ENCODE assay signal across 11 cellular contexts in genomic region chr9:137705906-137706305, GRCh38.
DNase-seq lines count a peak whose midpoint lies in the region; ATAC-seq and TF ChIP-seq lines count a peak whose summit lies in the region.
"Had no signal": no experiment of that assay in that cellular context is flagged by ENCODE, and none has a peak within 500 bp of the region (broad histone marks: within the 10 kb centered on the region; RNA-seq: fewer than 3 reads in every experiment).

No MANE protein-coding gene starts in this region.

- H3K27ac ChIP-seq in WERI-Rb-1 (no peak overlapping the region), upper lobe of left lung (no peak overlapping the region)
- H3K27ac ChIP-seq: KMS-11 had no signal

- no peak for TF ChIP-seq EP300 in upper lobe of left lung (IDR thresholded peaks at IDR 0.05)

- peaks cover 11% of the 10 kb centered on the region for H3K9me3 ChIP-seq in WERI-Rb-1 (ENCODE audit: severe bottlenecking)
- H3K9me3 ChIP-seq in upper lobe of left lung: peaks cover 0 to 11% (median 5%) of the 10 kb centered on the region in 4 donors

- no peaks in the 10 kb centered on the region for H3K36me3 ChIP-seq in WERI-Rb-1
- H3K36me3 ChIP-seq in upper lobe of left lung: no peaks in the 10 kb centered on the region

- peaks cover 4 to 33% (median 6%) of the 10 kb centered on the region in 4 donors for H3K4me1 ChIP-seq in upper lobe of left lung
- H3K4me1 ChIP-seq: Caco-2 had no signal

- 80 to 94% methylated on average over 2 to 6 of the region's 10 CpGs for WGBS in upper lobe of left lung, 2 donors

- peak; percentile 39 for DNase-seq in GM19238 (ENCODE audit: insufficient read length, low spot score)
- peak; percentile 71 for DNase-seq in germinal center (ENCODE audit: low spot score)
- no peak for DNase-seq in WERI-Rb-1
- no peak for DNase-seq in upper lobe of left lung
- no peak for DNase-seq in NCI-H1694 treated with DMSO at 0.1 percent for 48 hours (lab: John Stamatoyannopoulos, UW)
- DNase-seq: Caco-2, Right ventricle myocardium superior had no signal

- TF ChIP-seq CTCF in WERI-Rb-1 (IDR thresholded peaks at IDR 0.05; ENCODE audit: low read depth, low read length) (no peak), upper lobe of left lung (IDR thresholded peaks at IDR 0.05) (no peak)

- H3K4me3 ChIP-seq in GM08714 (ENCODE audit: low read length) (peak overlapping the region; percentile 33; the same call in 1 of the 2 replicates), WERI-Rb-1 (ENCODE audit: low read depth, low read length) (no peak overlapping the region), upper lobe of left lung (no peak overlapping the region)

- ATAC-seq in HG03103 (IDR thresholded peaks at IDR 0.05; ENCODE audit: low read depth, unreplicated experiment) (peak; percentile 26), upper lobe of left lung (ENCODE audit: low FRiP score in 2 of 2) (no peak), HG02973 (IDR thresholded peaks at IDR 0.05; ENCODE audit: unreplicated experiment) (no peak)

- no peak for TF ChIP-seq POLR2A in upper lobe of left lung (IDR thresholded peaks at IDR 0.05)

- H3K27me3 ChIP-seq in WERI-Rb-1 (ENCODE audit: insufficient read depth, low read depth, severe bottlenecking): no peaks in the 10 kb centered on the region
- no peaks in the 10 kb centered on the region for H3K27me3 ChIP-seq in upper lobe of left lung

Comparison
In these comparisons a context has a peak if more than half of its experiments do, and no peak if none do; other contexts are left out.
1. DNase-seq: peak in GM19238 (single experiment) and germinal center (single experiment); none in WERI-Rb-1 (single experiment), upper lobe of left lung (0 of 2) and NCI-H1694 treated with DMSO at 0.1 percent for 48 hours (single experiment).